In the genomic region with DNA sequence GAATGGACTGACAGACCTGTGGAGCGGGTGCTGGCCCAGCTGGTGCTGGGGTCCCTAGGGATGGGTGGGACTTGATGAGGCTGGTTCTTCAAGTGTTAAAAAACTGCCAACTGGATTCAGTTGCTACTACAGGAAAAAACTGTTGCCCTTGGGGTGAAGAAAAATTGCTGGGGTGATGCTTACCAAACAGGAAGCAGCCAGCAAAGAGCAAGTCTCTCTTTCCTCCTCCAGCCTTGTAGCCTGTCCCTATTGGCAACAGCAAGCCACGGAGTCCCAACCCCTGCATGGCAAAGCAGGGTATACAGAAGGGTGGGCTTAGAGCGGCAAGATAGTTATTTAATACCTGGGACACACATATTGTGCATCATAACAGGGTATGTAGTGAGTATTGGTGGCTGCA, we compare ENCODE assay signal across 30 cellular contexts.
"Had no signal": no experiment of that assay in that cellular context is flagged by ENCODE, and none has a peak within 500 bp of the region (broad histone marks: within the 10 kb centered on the region; RNA-seq: fewer than 3 reads in every experiment).

No MANE protein-coding gene starts in this region.

- H3K4me3 Mint-ChIP-seq: activated CD4-positive, alpha-beta T cell treated with anti-CD3 and anti-CD28 coated beads, Interleukin-2, amount 10 ng/mL, durations not matched to agents 7 days and 5 days; activated T-cell treated with anti-CD3 and anti-CD28 coated beads, Interleukin-2, amount 50 U/mL, for 72 hours; effector memory CD8-positive, alpha-beta T cell; nephron; stimulated activated memory B cell treated with anti-CD40 and anti-IgM and Interleukin-4, amounts not matched to agents 10 μg/mL and 1 μg/mL and 100 μg/mL, for 72 hours; stimulated activated naive CD8-positive, alpha-beta T cell treated with anti-CD3 and anti-CD28 coated beads, Interleukin-15, amount 100 ng/mL, for 72 hours; WTC11 had no signal

- H3K4me1 ChIP-seq: gastrocnemius medialis, left ventricle myocardium inferior, psoas muscle, sigmoid colon, vagina had no signal

- H3K27me3 ChIP-seq: brain microvascular endothelial cell, gastrocnemius medialis, sigmoid colon, upper lobe of left lung, vagina had no signal

- H3K36me3 ChIP-seq: brain microvascular endothelial cell, gastrocnemius medialis, left ventricle myocardium inferior, sigmoid colon, upper lobe of left lung, vagina had no signal

- DNase-seq: activated CD4-positive, alpha-beta T cell treated with anti-CD3 and anti-CD28 coated beads for 1 hour; activated CD4-positive, alpha-beta T cell treated with anti-CD3 and anti-CD28 coated beads, Interleukin-2, amount 10 ng/mL, durations not matched to agents 7 days and 5 days; activated naive CD4-positive, alpha-beta T cell; activated T-cell treated with anti-CD3 and anti-CD28 coated beads for 4 hours; activated T-cell treated with anti-CD3 and anti-CD28 coated beads, Interleukin-2, amount 50 U/mL, for 72 hours; amniotic stem cell; brain microvascular endothelial cell; caudate nucleus; cortex of kidney; effector memory CD8-positive, alpha-beta T cell; erythroblast; gastrocnemius medialis; glutamatergic neuron; left ventricle myocardium inferior; mucosa of descending colon; nucleus accumbens; psoas muscle; sigmoid colon; small intestine; stimulated activated CD4-positive, alpha-beta T cell treated with anti-CD3 and anti-CD28 coated beads, Interleukin-4, amount 100 ng/mL, for 4 hours; stimulated activated CD8-positive, alpha-beta memory T cell treated with anti-CD3 and anti-CD28 coated beads, Interleukin-4, amount 100 ng/mL, for 48 hours; stimulated activated naive CD8-positive, alpha-beta T cell treated with anti-CD3 and anti-CD28 coated beads, Interleukin-15, amount 100 ng/mL, for 72 hours; substantia nigra had no signal

- H3K36me3 Mint-ChIP-seq: stimulated activated memory B cell treated with anti-CD40 and anti-IgM and Interleukin-4, amounts not matched to agents 10 μg/mL and 1 μg/mL and 100 μg/mL, for 72 hours; WTC11 had no signal

- H3K9ac ChIP-seq: parathyroid adenoma had no signal

- H3K27ac ChIP-seq: brain microvascular endothelial cell, gastrocnemius medialis, left ventricle myocardium inferior, parathyroid adenoma, psoas muscle, sigmoid colon, upper lobe of left lung, vagina had no signal

- H3K27me3 Mint-ChIP-seq: activated CD4-positive, alpha-beta T cell treated with anti-CD3 and anti-CD28 coated beads, Interleukin-2, amount 10 ng/mL, durations not matched to agents 7 days and 5 days; stimulated activated naive CD8-positive, alpha-beta T cell treated with anti-CD3 and anti-CD28 coated beads, Interleukin-15, amount 100 ng/mL, for 72 hours had no signal

- H3K4me3 ChIP-seq: gastrocnemius medialis, left ventricle myocardium inferior, lung, mucosa of descending colon, psoas muscle, sigmoid colon, upper lobe of left lung, vagina had no signal

- H3K79me2 ChIP-seq: parathyroid adenoma had no signal

- H3K9me3 ChIP-seq: gastrocnemius medialis, left ventricle myocardium inferior, mucosa of descending colon, psoas muscle, sigmoid colon, upper lobe of left lung, vagina had no signal

- H3K4me1 Mint-ChIP-seq: activated CD4-positive, alpha-beta T cell treated with anti-CD3 and anti-CD28 coated beads, Interleukin-2, amount 10 ng/mL, durations not matched to agents 7 days and 5 days; nephron; stimulated activated memory B cell treated with anti-CD40 and anti-IgM and Interleukin-4, amounts not matched to agents 10 μg/mL and 1 μg/mL and 100 μg/mL, for 72 hours; stimulated activated naive CD8-positive, alpha-beta T cell treated with anti-CD3 and anti-CD28 coated beads, Interleukin-15, amount 100 ng/mL, for 72 hours had no signal

- ATAC-seq: activated T-cell treated with anti-CD3 and anti-CD28 coated beads, Interleukin-2, amount 50 U/mL, for 72 hours; effector memory CD8-positive, alpha-beta T cell; gastrocnemius medialis; mucosa of descending colon; psoas muscle; stimulated activated memory B cell treated with anti-CD40 and anti-IgM and Interleukin-4, amounts not matched to agents 10 μg/mL and 1 μg/mL and 100 μg/mL, for 72 hours; stimulated activated naive CD8-positive, alpha-beta T cell treated with anti-CD3 and anti-CD28 coated beads, Interleukin-15, amount 100 ng/mL, for 72 hours; WTC11 had no signal

- H3K9me3 Mint-ChIP-seq: activated CD4-positive, alpha-beta T cell treated with anti-CD3 and anti-CD28 coated beads, Interleukin-2, amount 10 ng/mL, durations not matched to agents 7 days and 5 days; activated T-cell treated with anti-CD3 and anti-CD28 coated beads, Interleukin-2, amount 50 U/mL, for 72 hours; effector memory CD8-positive, alpha-beta T cell; nephron had no signal

- H3K27ac Mint-ChIP-seq: activated CD4-positive, alpha-beta T cell treated with anti-CD3 and anti-CD28 coated beads, Interleukin-2, amount 10 ng/mL, durations not matched to agents 7 days and 5 days; activated T-cell treated with anti-CD3 and anti-CD28 coated beads, Interleukin-2, amount 50 U/mL, for 72 hours; effector memory CD8-positive, alpha-beta T cell; nephron; stimulated activated memory B cell treated with anti-CD40 and anti-IgM and Interleukin-4, amounts not matched to agents 10 μg/mL and 1 μg/mL and 100 μg/mL, for 72 hours; stimulated activated naive CD8-positive, alpha-beta T cell treated with anti-CD3 and anti-CD28 coated beads, Interleukin-15, amount 100 ng/mL, for 72 hours; WTC11 had no signal
